ENCODE assay signal across 9 cellular contexts in the genomic region with DNA sequence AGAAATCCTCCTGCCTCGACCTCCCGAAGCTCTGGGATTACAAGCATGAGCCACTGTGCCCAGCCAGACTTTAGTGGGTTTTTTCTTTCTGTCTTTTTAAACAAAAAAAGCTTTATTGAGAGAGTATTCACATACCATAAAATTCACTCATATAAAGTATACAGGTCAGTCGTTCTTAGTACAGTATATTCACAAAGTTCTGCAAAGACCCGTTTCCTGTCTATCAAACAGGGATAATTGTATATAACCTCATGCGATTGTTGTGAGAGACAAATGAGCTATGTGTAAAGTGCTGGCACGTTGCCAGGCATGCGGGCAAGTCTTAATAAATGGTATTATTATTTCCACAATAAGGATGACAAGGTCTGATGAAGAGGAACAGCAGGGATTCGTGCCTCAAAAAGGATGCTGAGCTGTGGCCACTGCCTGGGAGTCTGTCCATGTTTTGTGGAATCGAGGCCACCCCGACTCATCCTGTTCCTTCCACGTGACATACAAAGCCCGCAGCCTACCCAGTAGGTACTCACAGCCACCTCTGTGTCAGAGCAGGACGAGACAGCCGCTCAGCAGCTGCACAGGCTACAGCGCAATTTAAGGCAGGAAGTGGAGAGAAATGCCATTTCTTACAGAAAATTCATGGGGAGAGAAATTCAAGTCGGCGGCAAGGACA. TPM values are rescaled to one million over a fixed set of nuclear protein-coding genes. Genes with fewer than 3 reads are reported as not detected.
DNase-seq lines count a peak whose midpoint lies in the region; ATAC-seq and TF ChIP-seq lines count a peak whose summit lies in the region.
"Had no signal": no experiment of that assay in that cellular context is flagged by ENCODE, and none has a peak within 500 bp of the region (broad histone marks: within the 10 kb centered on the region; RNA-seq: fewer than 3 reads in every experiment).

No MANE protein-coding gene starts in this region.

- no peak for TF ChIP-seq RAD21 in Ishikawa (IDR thresholded peaks at IDR 0.05; ENCODE audit: low read depth)

- no peaks in the 10 kb centered on the region for H3K27me3 ChIP-seq in vagina

- no peak overlapping the region for H3K27ac ChIP-seq in vagina

- ATAC-seq in GM21367 (IDR thresholded peaks at IDR 0.05; ENCODE audit: unreplicated experiment) (no peak), GM21515 (IDR thresholded peaks at IDR 0.05; ENCODE audit: unreplicated experiment) (no peak)

- TF ChIP-seq EP300 in Ishikawa (IDR thresholded peaks at IDR 0.05; ENCODE audit: borderline replicate concordance), result no peak

- intact Hi-C loops in vagina (cut with DNase I), result no loop called here

- H3K9me3 ChIP-seq in vagina, result no peaks in the 10 kb centered on the region

- no peak overlapping the region for H3K4me3 ChIP-seq in vagina

- peaks cover 14% of the 10 kb centered on the region for H3K4me1 ChIP-seq in vagina

- TF ChIP-seq CTCF in vagina (IDR thresholded peaks at IDR 0.05), result no peak

- no peaks in the 10 kb centered on the region for H3K36me3 ChIP-seq in vagina

- peak; percentile 73 for DNase-seq in RPMI8226
- peak; percentile 45 for DNase-seq in activated naive CD4-positive, alpha-beta T cell treated with anti-CD3 and anti-CD28 coated beads, Interleukin-2, amount 50 U/mL, for 16 hours
- DNase-seq in stimulated activated CD4-positive, alpha-beta T cell treated with anti-CD3 and anti-CD28 coated beads, Interleukin-15, amount 100 ng/mL, for 24 hours, result peak; percentile 57
- no peak for DNase-seq in HuH-7 (ENCODE audit: low spot score)
- DNase-seq in vagina (ENCODE audit: extremely low spot score in 2 of 2), result no peak

- no peak for TF ChIP-seq POLR2A in vagina (IDR thresholded peaks at IDR 0.05)

TF ChIP-seq in Ishikawa, 13 proteins besides CTCF, POLR2A, EP300 and RAD21:
- TF ChIP-seq ZBTB7A (IDR thresholded peaks at IDR 0.05; ENCODE audit: low read depth) (no peak), EGR1 (IDR thresholded peaks at IDR 0.05) (no peak), NFIC (IDR thresholded peaks at IDR 0.05) (peak; percentile 79)
- TF ChIP-seq, protein P1, sequence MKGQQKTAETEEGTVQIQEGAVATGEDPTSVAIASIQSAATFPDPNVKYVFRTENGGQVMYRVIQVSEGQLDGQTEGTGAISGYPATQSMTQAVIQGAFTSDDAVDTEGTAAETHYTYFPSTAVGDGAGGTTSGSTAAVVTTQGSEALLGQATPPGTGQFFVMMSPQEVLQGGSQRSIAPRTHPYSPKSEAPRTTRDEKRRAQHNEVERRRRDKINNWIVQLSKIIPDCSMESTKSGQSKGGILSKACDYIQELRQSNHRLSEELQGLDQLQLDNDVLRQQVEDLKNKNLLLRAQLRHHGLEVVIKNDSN (IDR thresholded peaks at IDR 0.05), result peak; percentile 45; the same call in 1 of the 2 replicates

RNA-seq across cellular contexts. Expression of a gene that starts 51.7 kb away (rescaled TPM):
- not detected for total RNA-seq in vagina
- total RNA-seq: urinary bladder had no signal

RNA-seq across cellular contexts. Expression of a gene that starts 57.5 kb away (rescaled TPM):
- 22.6 TPM for total RNA-seq in vagina

Comparison
In these comparisons a context has a peak if more than half of its experiments do, and no peak if none do; other contexts are left out.
1. DNase-seq: peak in RPMI8226 (single experiment), activated naive CD4-positive, alpha-beta T cell treated with anti-CD3 and anti-CD28 coated beads, Interleukin-2, amount 50 U/mL, for 16 hours (single experiment) and stimulated activated CD4-positive, alpha-beta T cell treated with anti-CD3 and anti-CD28 coated beads, Interleukin-15, amount 100 ng/mL, for 24 hours (single experiment); none in HuH-7 (single experiment) and vagina (0 of 2).